In genomic region chr12:130778776-130779175, GRCh38 we compare ENCODE assay signal across 36 cellular contexts.
DNase-seq lines count a peak whose midpoint lies in the region; ATAC-seq, FAIRE-seq and TF ChIP-seq lines count a peak whose summit lies in the region.
"Had no signal": no experiment of that assay in that cellular context is flagged by ENCODE, and none has a peak within 500 bp of the region (broad histone marks: within the 10 kb centered on the region; RNA-seq: fewer than 3 reads in every experiment).

No MANE protein-coding gene starts in this region.

- TF ChIP-seq RAD21 in HepG2 (CRISPR knock-in tag; IDR thresholded peaks at IDR 0.05) (no peak), K562 (CRISPR knock-in tag; conservative IDR thresholded peaks at IDR 0.05 in 1 of 2, IDR thresholded peaks at IDR 0.05 in 1 of 2) (no peak)

- TF ChIP-seq POLR2A in HepG2 (IDR thresholded peaks at IDR 0.05; ENCODE audit: insufficient read depth in 1 of 2, low read depth in 2 of 2, low read length in 2 of 2), result no peak
- no peak for TF ChIP-seq POLR2A in right lobe of liver (IDR thresholded peaks at IDR 0.05)
- TF ChIP-seq POLR2A in K562 (conservative IDR thresholded peaks at IDR 0.05), result no peak

- H3K4me1 ChIP-seq in HepG2 (ENCODE audit: insufficient read depth, low read length) (peaks cover 23% of the 10 kb centered on the region), right lobe of liver (peaks cover 0 to 10% (median 0%) of the 10 kb centered on the region in 4 donors), K562 (replicated peaks in 1 of 2; ENCODE audit: control insufficient read depth in 2 of 2, insufficient read depth in 2 of 2, low read length in 2 of 2) (peaks cover 0 to 8% of the 10 kb centered on the region in 2 experiments; a peak in 2 of 5 replicates)
- H3K4me1 ChIP-seq: BE2C, BLaER1 had no signal

- TF ChIP-seq CTCF in HepG2 (CRISPR knock-in tag; IDR thresholded peaks at IDR 0.05) (no peak), right lobe of liver (IDR thresholded peaks at IDR 0.05) (no peak), K562 (IDR thresholded peaks at IDR 0.05 in 2 of 3, conservative IDR thresholded peaks at IDR 0.05 in 1 of 3; ENCODE audit: insufficient read depth in 2 of 3, low read depth in 1 of 3, low read length in 3 of 3) (no peak), neural crest cell (conservative IDR thresholded peaks at IDR 0.05) (no peak)
- no peak for TF ChIP-seq CTCF in CD4-positive, alpha-beta T cell (IDR thresholded peaks at IDR 0.05)

- H4K20me1 ChIP-seq in HepG2 (ENCODE audit: insufficient read depth, low read length) (no peaks in the 10 kb centered on the region), K562 (replicated peaks; ENCODE audit: control insufficient read depth, insufficient read depth, low read length) (no peaks in the 10 kb centered on the region; the same call in 1 of the 2 replicates)
- H4K20me1 ChIP-seq: BLaER1 had no signal

- H2AFZ ChIP-seq in HepG2 (ENCODE audit: low read length), result no peak overlapping the region
- H2AFZ ChIP-seq in K562 (ENCODE audit: low read depth, low read length), result no peak overlapping the region

- H3K9me3 ChIP-seq in HepG2 (ENCODE audit: low read length), result no peaks in the 10 kb centered on the region
- H3K9me3 ChIP-seq in right lobe of liver, result no peaks in the 10 kb centered on the region
- no peaks in the 10 kb centered on the region for H3K9me3 ChIP-seq in CD4-positive, alpha-beta T cell (ENCODE audit: control insufficient read depth, low read length)
- no peaks in the 10 kb centered on the region for H3K9me3 ChIP-seq in K562 (replicated peaks; ENCODE audit: control insufficient read depth, insufficient read depth, low read depth, low read length)
- H3K9me3 ChIP-seq: A549; BE2C; BLaER1 treated with 17β-estradiol and CSF1 and Interleukin-3, amounts not matched to agents 10 nM and 100 nM; Caco-2 had no signal

- DNase-seq in HepG2 (ENCODE audit: low spot score) (no peak), right lobe of liver (no peak), K562 (ENCODE audit: extremely low read depth in 1 of 4, low spot score in 3 of 4) (no peak), neural crest cell (ENCODE audit: low read depth, low spot score) (no peak), sciatic nerve (ENCODE audit: low spot score) (no peak), glomerular visceral epithelial cell (ENCODE audit: extremely low spot score) (no peak)
- no peak for DNase-seq in CD4-positive, alpha-beta T cell
- no peak for DNase-seq in T-helper 2 cell treated with Interferon-gamma antibody and Interleukin-4, amounts not matched to agents 5 μg/mL and 100 μg/mL, for 36 hours (ENCODE audit: low spot score)
- DNase-seq: 8988T; ACHN; AML-193; BE2C; C1 segment of cervical spinal cord; Caco-2; Calu3; CD4-positive, alpha-beta memory T cell; CD4-positive, CD25-positive, alpha-beta regulatory T cell; CD8-positive, alpha-beta memory T cell; CD8-positive, alpha-beta T cell; COR-L47; DMS 273 treated with DMSO at 0.1 percent for 48 hours; DMS153; DMS53; DMS79; DMS79 treated with DMSO at 0.1 percent for 48 hours; DND-41; EL had no signal

- no peaks in the 10 kb centered on the region for H3K27me3 ChIP-seq in HepG2 (ENCODE audit: control insufficient read depth in 1 of 2, insufficient read depth in 2 of 2, low read length in 2 of 2)
- H3K27me3 ChIP-seq in right lobe of liver, result no peaks in the 10 kb centered on the region
- H3K27me3 ChIP-seq in CD4-positive, alpha-beta T cell (ENCODE audit: control insufficient read depth, insufficient read depth, low read length), result no peaks in the 10 kb centered on the region
- H3K27me3 ChIP-seq in K562 (ENCODE audit: control insufficient read depth in 2 of 2, insufficient read depth in 2 of 2, low read length in 2 of 2), result peaks cover 24 to 36% of the 10 kb centered on the region in 2 experiments
- H3K27me3 ChIP-seq: BE2C had no signal

- H3K79me2 ChIP-seq in HepG2 (ENCODE audit: insufficient read depth, low read length), result no peaks in the 10 kb centered on the region
- H3K79me2 ChIP-seq in K562 (ENCODE audit: control insufficient read depth, insufficient read depth, low read length), result no peaks in the 10 kb centered on the region

- H3K4me3 ChIP-seq in HepG2 (replicated peaks in 1 of 3; ENCODE audit: insufficient read depth in 1 of 3, low read depth in 2 of 3, low read length in 3 of 3) (no peak overlapping the region), right lobe of liver (no peak overlapping the region), K562 (no peak overlapping the region)
- H3K4me3 ChIP-seq: A549; BLaER1; BLaER1 treated with 17β-estradiol and CSF1 and Interleukin-3, amounts not matched to agents 10 nM and 100 nM had no signal

- H3K27ac ChIP-seq in HepG2 (ENCODE audit: extremely low read length, insufficient read depth, low read length), result no peak overlapping the region
- H3K27ac ChIP-seq in right lobe of liver, result no peak overlapping the region
- H3K27ac ChIP-seq in CD4-positive, alpha-beta T cell (ENCODE audit: low read depth, low read length), result no peak overlapping the region
- no peak overlapping the region for H3K27ac ChIP-seq in K562 (ENCODE audit: extremely low read depth, low read depth, low read length)
- H3K27ac ChIP-seq: 22Rv1; A549; BLaER1; BLaER1 treated with 17β-estradiol and CSF1 and Interleukin-3, amounts not matched to agents 10 nM and 100 nM; C4-2B had no signal

- intact Hi-C loops in HepG2 (cut with micrococcal nuclease; ENCODE audit: unreplicated experiment), result loop anchor here (5.0 kb wide), 1 partner anchor 39 kb away; no protein-coding TSS in a partner anchor
- intact Hi-C loops in right lobe of liver (cut with DNase I), result no loop called here
- intact Hi-C loops in CD4-positive, alpha-beta T cell (cut with DNase I, micrococcal nuclease), result no loop called here
- intact Hi-C loops in K562 (cut with micrococcal nuclease), result no loop called here
- intact Hi-C loops in sciatic nerve (cut with DNase I), result no loop called here

- 90% methylated on average over 5 of the region's 5 CpGs for WGBS in HepG2 (ENCODE audit: low lambda C conversion rate)
- 93% methylated on average over 2 of the region's 5 CpGs for WGBS in right lobe of liver (ENCODE audit: insufficient coverage, low coverage, low lambda C conversion rate, missing lambda C conversion rate)
- 67% methylated on average over 5 of the region's 5 CpGs for WGBS in K562 (ENCODE audit: insufficient coverage, low coverage, missing lambda C conversion rate)

- no peaks in the 10 kb centered on the region for H3K36me3 ChIP-seq in HepG2 (replicated peaks in 1 of 2; ENCODE audit: control insufficient read depth in 1 of 2, insufficient read depth in 2 of 2, low read length in 2 of 2)
- H3K36me3 ChIP-seq in right lobe of liver, result no peaks in the 10 kb centered on the region
- 0 out of 3 replicates have a peak, but pooled peaks cover 3% of the 10 kb centered on the region for H3K36me3 ChIP-seq in K562 (ENCODE audit: control insufficient read depth, insufficient read depth, low read length)

- peaks cover 12% of the 10 kb centered on the region for H3K4me1 Mint-ChIP-seq in CD4-positive, alpha-beta T cell (ENCODE audit: low read depth)
- H3K4me1 Mint-ChIP-seq in neural crest cell, result peaks cover 28% of the 10 kb centered on the region
- H3K4me1 Mint-ChIP-seq in T-helper 2 cell treated with Interferon-gamma antibody and Interleukin-4, amounts not matched to agents 5 μg/mL and 100 μg/mL, for 36 hours (ENCODE audit: low read depth), result peaks cover 5% of the 10 kb centered on the region

- H3K9me1 ChIP-seq in K562 (ENCODE audit: control insufficient read depth, insufficient read depth, low read length), result no peaks in the 10 kb centered on the region

- H3K27me3 Mint-ChIP-seq in CD4-positive, alpha-beta T cell, result peaks cover 29% of the 10 kb centered on the region
- H3K27me3 Mint-ChIP-seq in neural crest cell (ENCODE audit: low read depth), result no peaks in the 10 kb centered on the region
- peaks cover 4% of the 10 kb centered on the region for H3K27me3 Mint-ChIP-seq in T-helper 2 cell treated with Interferon-gamma antibody and Interleukin-4, amounts not matched to agents 5 μg/mL and 100 μg/mL, for 36 hours (ENCODE audit: low read depth)

- H3K4me2 ChIP-seq in HepG2 (ENCODE audit: low read depth, low read length) (no peak overlapping the region), K562 (ENCODE audit: insufficient read depth, low read length) (no peak overlapping the region)
- H3K4me2 ChIP-seq: A549; BLaER1; BLaER1 treated with 17β-estradiol and CSF1 and Interleukin-3, amounts not matched to agents 10 nM and 100 nM had no signal

- H3K9ac ChIP-seq in HepG2 (ENCODE audit: insufficient read depth, low read depth, low read length) (no peak overlapping the region), K562 (ENCODE audit: insufficient read depth in 1 of 2, low read depth in 2 of 2, low read length in 2 of 2) (no peak overlapping the region)
- H3K9ac ChIP-seq: BLaER1; BLaER1 treated with 17β-estradiol and CSF1 and Interleukin-3, amounts not matched to agents 10 nM and 100 nM had no signal

- peaks cover 23% of the 10 kb centered on the region for H3K36me3 Mint-ChIP-seq in CD4-positive, alpha-beta T cell (ENCODE audit: low read depth)
- peaks cover 5% of the 10 kb centered on the region for H3K36me3 Mint-ChIP-seq in neural crest cell (ENCODE audit: low read depth)
- peaks cover 2% of the 10 kb centered on the region for H3K36me3 Mint-ChIP-seq in T-helper 2 cell treated with Interferon-gamma antibody and Interleukin-4, amounts not matched to agents 5 μg/mL and 100 μg/mL, for 36 hours (ENCODE audit: low read depth)
- H3K36me3 Mint-ChIP-seq: CD14-positive monocyte had no signal

- no TSS peak for BruUV-seq in HepG2 (replicated peaks; lab: Mats Ljungman, UMichigan)
- BruUV-seq in K562 (replicated peaks; lab: Mats Ljungman, UMichigan), result no TSS peak

- TF ChIP-seq EP300 in HepG2 (IDR thresholded peaks at IDR 0.05; ENCODE audit: low read depth in 2 of 2, low read length in 2 of 2) (no peak), HepG2 (CRISPR knock-in tag; IDR thresholded peaks at IDR 0.05; ENCODE audit: borderline replicate concordance) (no peak), K562 (IDR thresholded peaks at IDR 0.05; ENCODE audit: low read length) (no peak)

- POLR2A ChIA-PET in HepG2 (lab: Yijun Ruan, JAX), result no interaction called here
- POLR2A ChIA-PET in CD4-positive, alpha-beta T cell (lab: Charles Lee), result no interaction called here
- POLR2A ChIA-PET in K562 (lab: Yijun Ruan, JAX), result no interaction called here

- CTCF ChIA-PET in HepG2 (lab: Yijun Ruan, JAX; ENCODE audit: low intra/inter-chr PET ratio, low total read pairs) (no interaction called here), K562 (lab: Yijun Ruan, JAX; ENCODE audit: low intra/inter-chr PET ratio) (no interaction called here)
- CTCF ChIA-PET in CD4-positive, alpha-beta T cell (lab: Charles Lee), result no interaction called here

- ATAC-seq in HepG2 (no peak), right lobe of liver (no peak), K562 (no peak), sciatic nerve (no peak)
- ATAC-seq in CD4-positive, alpha-beta T cell (ENCODE audit: poor library complexity), result no peak
- ATAC-seq: A549; CD8-positive, alpha-beta T cell had no signal

- H3K9me3 Mint-ChIP-seq in CD4-positive, alpha-beta T cell, result no peaks in the 10 kb centered on the region
- H3K9me3 Mint-ChIP-seq in neural crest cell, result no peaks in the 10 kb centered on the region
- peaks cover 1% of the 10 kb centered on the region for H3K9me3 Mint-ChIP-seq in T-helper 2 cell treated with Interferon-gamma antibody and Interleukin-4, amounts not matched to agents 5 μg/mL and 100 μg/mL, for 36 hours
- H3K9me3 Mint-ChIP-seq: CD8-positive, alpha-beta T cell had no signal

- no peak for FAIRE-seq in HepG2 (lab: Jason Lieb, UNC)
- FAIRE-seq in K562 (lab: Jason Lieb, UNC), result no peak
- FAIRE-seq: A204.1, A549, D721Med had no signal

- peak overlapping the region; percentile 37 for H3K4me3 Mint-ChIP-seq in CD4-positive, alpha-beta T cell
- H3K4me3 Mint-ChIP-seq in neural crest cell, result peak overlapping the region; percentile 8
- H3K4me3 Mint-ChIP-seq in T-helper 2 cell treated with Interferon-gamma antibody and Interleukin-4, amounts not matched to agents 5 μg/mL and 100 μg/mL, for 36 hours, result no peak overlapping the region
- H3K4me3 Mint-ChIP-seq: B cell; CD14-positive monocyte; CD8-positive, alpha-beta T cell had no signal

- H3K27ac Mint-ChIP-seq in CD4-positive, alpha-beta T cell, result no peak overlapping the region
- no peak overlapping the region for H3K27ac Mint-ChIP-seq in neural crest cell (ENCODE audit: unreplicated experiment)
- H3K27ac Mint-ChIP-seq in T-helper 2 cell treated with Interferon-gamma antibody and Interleukin-4, amounts not matched to agents 5 μg/mL and 100 μg/mL, for 36 hours, result no peak overlapping the region
- H3K27ac Mint-ChIP-seq: B cell; CD8-positive, alpha-beta T cell had no signal

- in situ Hi-C loops in HepG2 (cut with HindIII; ENCODE audit: extremely low pct_ligation_motif_present, low pct_unique_long_range_greater_than_20kb), result no loop called here
- in situ Hi-C loops in K562 (cut with MboI), result no loop called here

Comparison
In these comparisons a context has a peak if more than half of its experiments do, and no peak if none do; other contexts are left out.
1. Of the 241 proteins assayed by ChIP-seq in both HepG2 and K562: peak only in HepG2: none; only in K562: none; in both: ZNF121; in neither: 240.